Comparison of ENCODE assay signal across 20 cellular contexts in the genomic region with DNA sequence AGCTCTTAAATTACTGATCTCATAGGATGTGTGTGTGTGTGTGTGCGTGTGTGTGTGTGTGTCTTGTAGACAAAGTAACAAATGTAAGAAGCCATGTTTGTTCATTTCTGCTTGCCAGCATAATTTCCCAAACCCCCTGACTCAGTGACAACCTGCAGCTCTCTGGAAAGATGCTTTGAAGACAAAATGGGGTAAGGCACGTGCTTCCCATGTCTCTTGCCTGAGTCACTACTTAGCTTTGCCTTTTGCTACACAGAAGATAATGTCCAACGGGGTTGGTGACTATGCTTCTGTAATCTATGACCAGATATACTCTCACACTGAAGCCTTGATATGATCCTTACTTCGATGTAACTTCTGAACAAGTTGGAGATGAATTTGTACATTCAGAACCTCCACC.
DNase-seq lines count a peak whose midpoint lies in the region; ATAC-seq, FAIRE-seq and TF ChIP-seq lines count a peak whose summit lies in the region.
"Had no signal": no experiment of that assay in that cellular context is flagged by ENCODE, and none has a peak within 500 bp of the region (broad histone marks: within the 10 kb centered on the region; RNA-seq: fewer than 3 reads in every experiment).

No MANE protein-coding gene starts in this region.

- H3K4me2 ChIP-seq in astrocyte (ENCODE audit: low read length) (no peak overlapping the region), neural progenitor cell (no peak overlapping the region)
- H3K4me2 ChIP-seq: A549; BLaER1 treated with 17β-estradiol and CSF1 and Interleukin-3, amounts not matched to agents 10 nM and 100 nM; SK-N-SH had no signal

- FAIRE-seq in HTR-8/SVneo (lab: Jason Lieb, UNC) (peak; percentile 40), astrocyte (lab: Jason Lieb, UNC) (peak; percentile 9)
- FAIRE-seq: A549 had no signal

- H3K27ac Mint-ChIP-seq in astrocyte (ENCODE audit: unreplicated experiment) (no peak overlapping the region), neural progenitor cell (peak overlapping the region; percentile 41), osteocyte (ENCODE audit: unreplicated experiment) (no peak overlapping the region)
- H3K27ac Mint-ChIP-seq: CD8-positive, alpha-beta T cell had no signal

- no peaks in the 10 kb centered on the region for H4K20me1 ChIP-seq in astrocyte (ENCODE audit: insufficient read depth, low read length)
- H4K20me1 ChIP-seq in neural progenitor cell (ENCODE audit: low read depth) = no peaks in the 10 kb centered on the region
- H4K20me1 ChIP-seq: BLaER1 treated with 17β-estradiol and CSF1 and Interleukin-3, amounts not matched to agents 10 nM and 100 nM had no signal

- no peak for TF ChIP-seq CTCF in astrocyte (IDR thresholded peaks at IDR 0.05; ENCODE audit: insufficient read depth, low read depth, low read length)
- TF ChIP-seq CTCF in neural progenitor cell (IDR thresholded peaks at IDR 0.05) = no peak
- TF ChIP-seq CTCF in osteocyte (IDR thresholded peaks at IDR 0.05) = no peak
- no peak for TF ChIP-seq CTCF in psoas muscle (IDR thresholded peaks at IDR 0.05)

- H3K27me3 Mint-ChIP-seq in astrocyte (ENCODE audit: low read depth, unreplicated experiment) = peaks cover 6% of the 10 kb centered on the region
- H3K27me3 Mint-ChIP-seq in neural progenitor cell (ENCODE audit: insufficient read depth, low read depth) = no peaks in the 10 kb centered on the region
- H3K27me3 Mint-ChIP-seq in osteocyte (ENCODE audit: unreplicated experiment) = no peaks in the 10 kb centered on the region

- H3K36me3 ChIP-seq in astrocyte (ENCODE audit: insufficient read depth, low read length) (no peaks in the 10 kb centered on the region), neural progenitor cell (no peaks in the 10 kb centered on the region), psoas muscle (ENCODE audit: insufficient read depth in 1 of 2, low read depth in 1 of 2) (no peaks in the 10 kb centered on the region)
- H3K36me3 ChIP-seq: BLaER1 treated with 17β-estradiol and CSF1 and Interleukin-3, amounts not matched to agents 10 nM and 100 nM; HAP-1; MG63 had no signal

- peaks cover 9% of the 10 kb centered on the region for H3K9me3 Mint-ChIP-seq in astrocyte (ENCODE audit: unreplicated experiment)
- peaks cover 11% of the 10 kb centered on the region for H3K9me3 Mint-ChIP-seq in neural progenitor cell
- H3K9me3 Mint-ChIP-seq in osteocyte (ENCODE audit: unreplicated experiment) = peaks cover 7% of the 10 kb centered on the region

- H3K4me3 Mint-ChIP-seq in astrocyte (ENCODE audit: unreplicated experiment) (no peak overlapping the region), neural progenitor cell (no peak overlapping the region), osteocyte (ENCODE audit: unreplicated experiment) (no peak overlapping the region)
- H3K4me3 Mint-ChIP-seq: CD8-positive, alpha-beta T cell had no signal

- DNase-seq in EL (peak; percentile 75), HTR-8/SVneo (ENCODE audit: insufficient read length, low spot score) (no peak), astrocyte (ENCODE audit: low read depth) (peak; percentile 59), neural progenitor cell (ENCODE audit: low spot score) (no peak), osteocyte (ENCODE audit: extremely low spot score, unreplicated experiment) (no peak), psoas muscle (no peak), Right ventricle myocardium superior (no peak)
- DNase-seq: Calu3; CD8-positive, alpha-beta T cell; MG63; NCI-H1092 treated with DMSO at 0.1 percent for 48 hours; NCI-H1694; NCI-H510A treated with DMSO at 0.1 percent for 48 hours; NCI-H774; SHP77 treated with DMSO at 0.1 percent for 48 hours; SK-N-SH had no signal

- H3K9me3 ChIP-seq in astrocyte (ENCODE audit: insufficient read depth, low read depth, low read length) (no peaks in the 10 kb centered on the region), neural progenitor cell (ENCODE audit: low read depth) (no peaks in the 10 kb centered on the region), psoas muscle (no peaks in the 10 kb centered on the region)
- H3K9me3 ChIP-seq: HAP-1, MG63, SK-N-SH had no signal

- no peak overlapping the region for H3K9ac ChIP-seq in astrocyte (ENCODE audit: low read length)
- no peak overlapping the region for H3K9ac ChIP-seq in neural progenitor cell
- H3K9ac ChIP-seq: BLaER1 treated with 17β-estradiol and CSF1 and Interleukin-3, amounts not matched to agents 10 nM and 100 nM; SK-N-SH had no signal

- H3K4me1 ChIP-seq in astrocyte (ENCODE audit: insufficient read depth, low read length) (no peaks in the 10 kb centered on the region), neural progenitor cell (peaks cover 10% of the 10 kb centered on the region), psoas muscle (no peaks in the 10 kb centered on the region)
- H3K4me1 ChIP-seq: A549; BLaER1 treated with 17β-estradiol and CSF1 and Interleukin-3, amounts not matched to agents 10 nM and 100 nM; HAP-1 had no signal

- H3K4me3 ChIP-seq in astrocyte (ENCODE audit: insufficient read depth, low read depth, low read length) (no peak overlapping the region), neural progenitor cell (no peak overlapping the region), psoas muscle (no peak overlapping the region)
- H3K4me3 ChIP-seq: A549; BLaER1 treated with 17β-estradiol and CSF1 and Interleukin-3, amounts not matched to agents 10 nM and 100 nM; HAP-1; MG63 had no signal

- no peaks in the 10 kb centered on the region for H3K4me1 Mint-ChIP-seq in astrocyte (ENCODE audit: low read depth, unreplicated experiment)
- peaks cover 3% of the 10 kb centered on the region for H3K4me1 Mint-ChIP-seq in neural progenitor cell
- no peaks in the 10 kb centered on the region for H3K4me1 Mint-ChIP-seq in osteocyte (ENCODE audit: unreplicated experiment)

- H3K27ac ChIP-seq in astrocyte (ENCODE audit: low read depth, low read length) (no peak overlapping the region), neural progenitor cell (no peak overlapping the region), psoas muscle (no peak overlapping the region)
- H3K27ac ChIP-seq: A549; BLaER1 treated with 17β-estradiol and CSF1 and Interleukin-3, amounts not matched to agents 10 nM and 100 nM had no signal

- H3F3A ChIP-seq in neural progenitor cell (ENCODE audit: low read depth) = peaks cover 2% of the 10 kb centered on the region

- H3K27me3 ChIP-seq in astrocyte (ENCODE audit: insufficient read depth, low read length) = no peaks in the 10 kb centered on the region
- peaks cover 14% of the 10 kb centered on the region for H3K27me3 ChIP-seq in neural progenitor cell
- H3K27me3 ChIP-seq in psoas muscle (ENCODE audit: insufficient read depth in 3 of 3, low read length in 2 of 3) = no peaks in the 10 kb centered on the region
- H3K27me3 ChIP-seq: BLaER1 treated with 17β-estradiol and CSF1 and Interleukin-3, amounts not matched to agents 10 nM and 100 nM; MG63 had no signal

- no peaks in the 10 kb centered on the region for H3K79me2 ChIP-seq in astrocyte (ENCODE audit: insufficient read depth, low read length)
- no peaks in the 10 kb centered on the region for H3K79me2 ChIP-seq in neural progenitor cell (ENCODE audit: low read depth)

- no peak overlapping the region for H2AFZ ChIP-seq in astrocyte (ENCODE audit: low read depth, low read length)
- H2AFZ ChIP-seq in neural progenitor cell (replicated peaks) = no peak overlapping the region

- intact Hi-C loops in psoas muscle (cut with DNase I) = no loop called here
- intact Hi-C loops in Right ventricle myocardium superior (cut with DNase I) = no loop called here

- no peaks in the 10 kb centered on the region for H3K36me3 Mint-ChIP-seq in astrocyte (ENCODE audit: low read depth, unreplicated experiment)
- peaks cover 2% of the 10 kb centered on the region for H3K36me3 Mint-ChIP-seq in neural progenitor cell
- peaks cover 2% of the 10 kb centered on the region for H3K36me3 Mint-ChIP-seq in osteocyte (ENCODE audit: unreplicated experiment)
- H3K36me3 Mint-ChIP-seq: CD8-positive, alpha-beta T cell had no signal

- ATAC-seq in HG03139 (IDR thresholded peaks at IDR 0.05; ENCODE audit: unreplicated experiment) = no peak
- no peak for ATAC-seq in psoas muscle
- no peak for ATAC-seq in Right ventricle myocardium superior (ENCODE audit: poor library complexity)
- ATAC-seq: A549; CD8-positive, alpha-beta T cell had no signal

- 63 to 82% (median 67%) methylated on average over 4 of the region's 4 CpGs for WGBS in psoas muscle, 3 donors

Comparison
In these comparisons a context has a peak if more than half of its experiments do, and no peak if none do; other contexts are left out.
1. DNase-seq: peak in EL (single experiment) and astrocyte (single experiment); none in HTR-8/SVneo (single experiment), neural progenitor cell (single experiment), osteocyte (single experiment), psoas muscle (0 of 2) and Right ventricle myocardium superior (single experiment).